In genomic region chr3:47849186-47850061, GRCh38 we compare ENCODE assay signal across 1 cellular context.
TF ChIP-seq lines count a peak whose summit lies in the region.

No MANE protein-coding gene starts in this region.

TF ChIP-seq in HCT116, 20 proteins besides CTCF, POLR2A, EP300 and RAD21:
- TF ChIP-seq ZFX (IDR thresholded peaks at IDR 0.05) (no peak), POLR2AphosphoS5 (IDR thresholded peaks at IDR 0.05; ENCODE audit: low read depth, low read length) (peak; percentile 4; the same call in 1 of the 2 replicates)
